ENCODE assay signal across 17 cellular contexts in the genomic region with DNA sequence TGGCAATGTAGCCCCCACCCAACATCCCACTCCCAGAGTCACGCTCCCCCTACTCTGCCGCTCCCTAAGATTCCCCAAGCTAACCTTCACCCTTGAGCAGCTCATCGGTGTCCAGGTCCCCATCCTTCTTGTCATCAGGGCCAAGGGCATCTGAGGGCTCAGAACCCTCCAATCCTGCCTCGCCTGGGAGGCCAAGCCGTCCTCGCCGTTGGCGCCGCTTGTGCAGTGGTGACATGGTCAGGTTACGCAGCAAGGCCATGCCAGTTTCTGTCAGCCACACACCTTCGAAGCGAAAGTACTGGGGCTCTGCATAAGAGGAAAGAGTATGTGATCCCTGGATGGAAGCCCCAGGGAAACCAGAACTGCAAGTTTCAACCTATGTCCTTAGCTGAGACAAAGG. TPM values are rescaled to one million over a fixed set of nuclear protein-coding genes. Genes with fewer than 3 reads are reported as not detected.
DNase-seq lines count a peak whose midpoint lies in the region; ATAC-seq, FAIRE-seq and TF ChIP-seq lines count a peak whose summit lies in the region.
"Had no signal": no experiment of that assay in that cellular context is flagged by ENCODE, and none has a peak within 500 bp of the region (broad histone marks: within the 10 kb centered on the region; RNA-seq: fewer than 3 reads in every experiment).

No MANE protein-coding gene starts in this region.

- H3K4me1 Mint-ChIP-seq in stimulated activated effector memory CD8-positive, alpha-beta T cell treated with anti-CD3 and anti-CD28 coated beads, Interleukin-12 subunit alpha, Interleukin-12 subunit beta, amount 100 ng/mL, for 72 hours, result peaks cover 17% of the 10 kb centered on the region
- H3K4me1 Mint-ChIP-seq: H9 had no signal

- DNase-seq in Right ventricle myocardium superior (peak; percentile 33), left ventricle myocardium inferior (no peak), bronchial epithelial cell (ENCODE audit: low read depth) (no peak), substantia nigra (lab: John Stamatoyannopoulos, UW) (no peak), sigmoid colon (no peak)
- no peak for DNase-seq in stimulated activated effector memory CD8-positive, alpha-beta T cell treated with anti-CD3 and anti-CD28 coated beads, Interleukin-12 subunit alpha, Interleukin-12 subunit beta, amount 100 ng/mL, for 72 hours (ENCODE audit: low spot score in 2 of 2)
- DNase-seq: AML-193, GF-D8, H9, Karpas-422, MM.1S, NCI-H1105 treated with DMSO at 0.1 percent for 48 hours, NCI-H187, NCI-H446 treated with DMSO at 0.1 percent for 48 hours, NCI-H748 treated with DMSO at 0.1 percent for 48 hours, PC-3 had no signal

- intact Hi-C loops in Right ventricle myocardium superior (cut with DNase I), result no loop called here
- intact Hi-C loops in left ventricle myocardium inferior (cut with micrococcal nuclease), result no loop called here
- intact Hi-C loops in sigmoid colon (cut with DNase I), result no loop called here

- H3K36me3 ChIP-seq in left ventricle myocardium inferior (peaks cover 100% of the 10 kb centered on the region), bronchial epithelial cell (ENCODE audit: control insufficient read depth, insufficient read depth, low read length) (peaks cover 65% of the 10 kb centered on the region), sigmoid colon (peaks cover 90 to 100% (median 94%) of the 10 kb centered on the region in 4 donors)

- H3K27ac Mint-ChIP-seq in stimulated activated effector memory CD8-positive, alpha-beta T cell treated with anti-CD3 and anti-CD28 coated beads, Interleukin-12 subunit alpha, Interleukin-12 subunit beta, amount 100 ng/mL, for 72 hours, result peak overlapping the region; percentile 67

- TF ChIP-seq CTCF in left ventricle myocardium inferior (IDR thresholded peaks at IDR 0.05; ENCODE audit: borderline replicate concordance) (no peak), bronchial epithelial cell (IDR thresholded peaks at IDR 0.05; ENCODE audit: insufficient read depth, low read length, severe bottlenecking) (no peak), sigmoid colon (IDR thresholded peaks at IDR 0.05) (no peak)

- 96 to 98% methylated on average over 12 of the region's 12 CpGs for WGBS in sigmoid colon, 2 donors

- no peaks in the 10 kb centered on the region for H3K4me1 ChIP-seq in left ventricle myocardium inferior
- H3K4me1 ChIP-seq in sigmoid colon, result peaks cover 0 to 1% (median under 1%) of the 10 kb centered on the region in 4 donors

- no peak for ATAC-seq in Right ventricle myocardium superior (ENCODE audit: poor library complexity)
- no peak for ATAC-seq in stimulated activated effector memory CD8-positive, alpha-beta T cell treated with anti-CD3 and anti-CD28 coated beads, Interleukin-12 subunit alpha, Interleukin-12 subunit beta, amount 100 ng/mL, for 72 hours
- ATAC-seq: PC-3 had no signal

- peak; percentile 90 for FAIRE-seq in bronchial epithelial cell (lab: Jason Lieb, UNC)
- FAIRE-seq: GM19239 had no signal

- TF ChIP-seq POLR2A in sigmoid colon (IDR thresholded peaks at IDR 0.05), result no peak

- H3K9me3 ChIP-seq in left ventricle myocardium inferior (replicated peaks) (no peaks in the 10 kb centered on the region), sigmoid colon (no peaks in the 10 kb centered on the region)

- no peak for TF ChIP-seq EP300 in sigmoid colon (IDR thresholded peaks at IDR 0.05)

- H3K36me3 Mint-ChIP-seq in stimulated activated effector memory CD8-positive, alpha-beta T cell treated with anti-CD3 and anti-CD28 coated beads, Interleukin-12 subunit alpha, Interleukin-12 subunit beta, amount 100 ng/mL, for 72 hours, result peaks cover 94% of the 10 kb centered on the region

- no peak overlapping the region for H3K27ac ChIP-seq in left ventricle myocardium inferior (replicated peaks)
- no peak overlapping the region for H3K27ac ChIP-seq in substantia nigra (ENCODE audit: low read depth, low read length, poor library complexity, severe bottlenecking)
- no peak overlapping the region for H3K27ac ChIP-seq in sigmoid colon

- no peak overlapping the region for H3K4me3 ChIP-seq in left ventricle myocardium inferior
- no peak overlapping the region for H3K4me3 ChIP-seq in bronchial epithelial cell (ENCODE audit: low read depth, low read length)
- H3K4me3 ChIP-seq in sigmoid colon, result no peak overlapping the region

- no peaks in the 10 kb centered on the region for H3K9me3 Mint-ChIP-seq in stimulated activated effector memory CD8-positive, alpha-beta T cell treated with anti-CD3 and anti-CD28 coated beads, Interleukin-12 subunit alpha, Interleukin-12 subunit beta, amount 100 ng/mL, for 72 hours
- H3K9me3 Mint-ChIP-seq: H9 had no signal

- no peak overlapping the region for H3K4me3 Mint-ChIP-seq in stimulated activated effector memory CD8-positive, alpha-beta T cell treated with anti-CD3 and anti-CD28 coated beads, Interleukin-12 subunit alpha, Interleukin-12 subunit beta, amount 100 ng/mL, for 72 hours
- H3K4me3 Mint-ChIP-seq: H9 had no signal

- H3K27me3 ChIP-seq in left ventricle myocardium inferior (ENCODE audit: low read depth) (no peaks in the 10 kb centered on the region), bronchial epithelial cell (ENCODE audit: control insufficient read depth, insufficient read depth, low read length) (no peaks in the 10 kb centered on the region), sigmoid colon (no peaks in the 10 kb centered on the region)

RNA-seq across cellular contexts. Expression of gene KMT2D, which starts 15.9 kb away (rescaled TPM):
- total RNA-seq in Right ventricle myocardium superior (38.1 TPM), left ventricle myocardium inferior (38.5 TPM), bronchial epithelial cell (24.0 and 25.6 TPM in 2 replicates), sigmoid colon (10 to 100 TPM; 18.2 to 52.9 (median 30.6) TPM)
- polyA plus RNA-seq in sigmoid colon, result 10 to 100 TPM in 2 of 3 donors, 1 to 10 TPM in 1; 1.8 to 61.8 (median 10.2) TPM

RNA-seq across cellular contexts. Expression of gene RHEBL1, which starts 25.1 kb away (rescaled TPM):
- total RNA-seq in Right ventricle myocardium superior, result 0.48 TPM
- total RNA-seq in left ventricle myocardium inferior, result not detected
- total RNA-seq in bronchial epithelial cell, result 0.26 and 0.53 TPM in 2 replicates
- under 1 TPM in 1 of 4 donors, not detected in 3; 0.36 TPM for total RNA-seq in sigmoid colon
- 1 to 10 TPM in 1 of 3 donors, not detected in 2; 2.2 TPM for polyA plus RNA-seq in sigmoid colon

RNA-seq across cellular contexts. Expression of gene PRKAG1, which starts 26.1 kb away (rescaled TPM):
- total RNA-seq in Right ventricle myocardium superior (92.8 TPM), left ventricle myocardium inferior (104 TPM), bronchial epithelial cell (68.6 and 93.7 TPM in 2 replicates), sigmoid colon (10 to 100 TPM; 49.6 to 71.3 (median 60.0) TPM)
- polyA plus RNA-seq in sigmoid colon, result 10 to 100 TPM; 48.6 to 71.2 (median 61.3) TPM

RNA-seq across cellular contexts. Expression of gene DDN, which starts 45.5 kb away (rescaled TPM):
- total RNA-seq in Right ventricle myocardium superior (0.78 TPM), left ventricle myocardium inferior (1.4 TPM), bronchial epithelial cell (0.13 and 0.26 TPM in 2 replicates), sigmoid colon (under 1 TPM in 1 of 4 donors, not detected in 3; 0.14 TPM)
- polyA plus RNA-seq in sigmoid colon, result under 1 TPM in 2 of 3 donors, not detected in 1; 0.60 to 0.69 TPM

RNA-seq across cellular contexts. Expression of gene DHH, which starts 49.9 kb away (rescaled TPM):
- 0.32 TPM for total RNA-seq in Right ventricle myocardium superior
- total RNA-seq in left ventricle myocardium inferior, result 0.41 TPM
- total RNA-seq in bronchial epithelial cell, result 0.13 TPM in 1 of 2 replicates, not detected in the other
- under 1 TPM in 2 of 4 donors, not detected in 2; 0.14 to 0.83 TPM for total RNA-seq in sigmoid colon
- under 1 TPM in 1 of 3 donors, not detected in 2; 0.63 TPM for polyA plus RNA-seq in sigmoid colon
